In genomic region chr11:32187106-32187505, GRCh38 we compare ENCODE assay signal across 31 cellular contexts.
"Had no signal": no experiment of that assay in that cellular context is flagged by ENCODE, and none has a peak within 500 bp of the region (broad histone marks: within the 10 kb centered on the region; RNA-seq: fewer than 3 reads in every experiment).

No MANE protein-coding gene starts in this region.

- H3K27ac Mint-ChIP-seq: activated B cell treated with CpG ODN at 0.5 μM for 24 hours; activated CD8-positive, alpha-beta T cell treated with anti-CD3 and anti-CD28 coated beads for 36 hours; activated naive CD8-positive, alpha-beta T cell; activated T-helper 17 cell treated with anti-CD3 and anti-CD28 coated beads, Interleukin-2, amount 50 U/mL, for 72 hours; endodermal cell; T-helper 17 cell; T-helper 2 cell treated with Interferon-gamma antibody and Interleukin-4, amounts not matched to agents 5 μg/mL and 100 μg/mL, for 36 hours had no signal

- H3K4me1 Mint-ChIP-seq: activated B cell treated with CpG ODN at 0.5 μM for 24 hours; activated T-helper 17 cell treated with anti-CD3 and anti-CD28 coated beads, Interleukin-2, amount 50 U/mL, for 72 hours; endodermal cell; T-helper 17 cell had no signal

- H3K4me3 Mint-ChIP-seq: activated B cell treated with CpG ODN at 0.5 μM for 24 hours; activated CD8-positive, alpha-beta T cell treated with anti-CD3 and anti-CD28 coated beads for 36 hours; activated naive CD8-positive, alpha-beta T cell; activated T-cell treated with anti-CD3 and anti-CD28 coated beads, Interleukin-2, amount 50 U/mL, for 4 hours; activated T-helper 17 cell treated with anti-CD3 and anti-CD28 coated beads, Interleukin-2, amount 50 U/mL, for 72 hours; endodermal cell; T-helper 17 cell; T-helper 2 cell treated with Interferon-gamma antibody and Interleukin-4, amounts not matched to agents 5 μg/mL and 100 μg/mL, for 36 hours had no signal

- H3K36me3 Mint-ChIP-seq: activated naive CD8-positive, alpha-beta T cell had no signal

- H3K4me3 ChIP-seq: body of pancreas, colonic mucosa, esophagus muscularis mucosa, gastrocnemius medialis had no signal

- H3K9me3 Mint-ChIP-seq: activated B cell treated with CpG ODN at 0.5 μM for 24 hours; activated CD8-positive, alpha-beta T cell treated with anti-CD3 and anti-CD28 coated beads for 36 hours; activated T-cell treated with anti-CD3 and anti-CD28 coated beads, Interleukin-2, amount 50 U/mL, for 4 hours; activated T-helper 17 cell treated with anti-CD3 and anti-CD28 coated beads, Interleukin-2, amount 50 U/mL, for 72 hours; endodermal cell; T-helper 2 cell treated with Interferon-gamma antibody and Interleukin-4, amounts not matched to agents 5 μg/mL and 100 μg/mL, for 36 hours had no signal

- ATAC-seq: activated CD4-positive, CD25-positive, alpha-beta regulatory T cell treated with anti-CD3 and anti-CD28 coated beads, Interleukin-2, amount 50 U/mL, for 24 hours; activated CD8-positive, alpha-beta T cell treated with anti-CD3 and anti-CD28 coated beads for 36 hours; activated T-cell treated with anti-CD3 and anti-CD28 coated beads, Interleukin-2, amount 50 U/mL, for 4 hours; activated T-helper 17 cell treated with anti-CD3 and anti-CD28 coated beads, Interleukin-2, amount 50 U/mL, for 72 hours; body of pancreas; foreskin keratinocyte; gastrocnemius medialis; T-helper 17 cell had no signal

- DNase-seq: activated B cell treated with CpG ODN at 0.5 μM for 24 hours; activated CD4-positive, alpha-beta T cell treated with anti-CD3 and anti-CD28 coated beads for 48 hours; activated CD4-positive, alpha-beta T cell treated with anti-CD3 and anti-CD28 coated beads, Interleukin-2, amount 50 U/mL, for 1 hour; activated CD4-positive, alpha-beta T cell treated with anti-CD3 and anti-CD28 coated beads, Interleukin-2, amount 50 U/mL, for 48 hours; activated CD8-positive, alpha-beta memory T cell treated with anti-CD3 and anti-CD28 coated beads for 24 hours; activated CD8-positive, alpha-beta T cell treated with anti-CD3 and anti-CD28 coated beads for 36 hours; activated effector memory CD4-positive, alpha-beta T cell treated with Interleukin-2 at 50 U/mL for 16 hours; activated gamma-delta T cell treated with Interleukin-2 at 50 U/mL for 16 hours; activated naive CD4-positive, alpha-beta T cell treated with anti-CD3 and anti-CD28 coated beads, Interleukin-2, amount 50 U/mL, for 16 hours; activated naive CD4-positive, alpha-beta T cell treated with Interleukin-2 at 50 U/mL for 16 hours; activated T-cell treated with anti-CD3 and anti-CD28 coated beads, Interleukin-2, amount 50 U/mL, for 4 hours; amniotic stem cell; anterior cingulate cortex; body of pancreas; colonic mucosa; effector memory CD4-positive, alpha-beta T cell; endodermal cell; erythroblast; gastrocnemius medialis; head of caudate nucleus; SW 1271; T-helper 1 cell; T-helper 17 cell; T1000; WERI-Rb-1 had no signal
